ENCODE assay signal across 8 cellular contexts in genomic region chr7:128136215-128136597, GRCh38.
DNase-seq lines count a peak whose midpoint lies in the region; ATAC-seq and TF ChIP-seq lines count a peak whose summit lies in the region.

No MANE protein-coding gene starts in this region.

- WGBS in suprapubic skin, result 17% methylated on average over 16 of the region's 22 CpGs

- TF ChIP-seq POLR2A in suprapubic skin (IDR thresholded peaks at IDR 0.05), result no peak

- H3K4me3 Mint-ChIP-seq in activated naive CD4-positive, alpha-beta T cell treated with anti-CD3 and anti-CD28 coated beads, Interleukin-2, amount 10 ng/mL, durations not matched to agents 7 days and 5 days, result peak overlapping the region; percentile 68
- peak overlapping the region; percentile 65 for H3K4me3 Mint-ChIP-seq in activated CD8-positive, alpha-beta T cell treated with anti-CD3 and anti-CD28 coated beads for 36 hours

- H3K9ac ChIP-seq in iPS-20b (ENCODE audit: low read depth, low read length), result peak overlapping the region; percentile 50; the same call in 1 of the 2 replicates

- no peak overlapping the region for H3K27ac Mint-ChIP-seq in activated naive CD4-positive, alpha-beta T cell treated with anti-CD3 and anti-CD28 coated beads, Interleukin-2, amount 10 ng/mL, durations not matched to agents 7 days and 5 days
- no peak overlapping the region for H3K27ac Mint-ChIP-seq in activated CD8-positive, alpha-beta T cell treated with anti-CD3 and anti-CD28 coated beads for 36 hours

- no peaks in the 10 kb centered on the region for H3K9me3 Mint-ChIP-seq in activated naive CD4-positive, alpha-beta T cell treated with anti-CD3 and anti-CD28 coated beads, Interleukin-2, amount 10 ng/mL, durations not matched to agents 7 days and 5 days
- peaks cover 3% of the 10 kb centered on the region for H3K9me3 Mint-ChIP-seq in activated CD8-positive, alpha-beta T cell treated with anti-CD3 and anti-CD28 coated beads for 36 hours

- DNase-seq in activated naive CD4-positive, alpha-beta T cell treated with anti-CD3 and anti-CD28 coated beads, Interleukin-2, amount 10 ng/mL, durations not matched to agents 7 days and 5 days, result no peak
- DNase-seq in activated naive CD4-positive, alpha-beta T cell treated with Interleukin-2 at 50 U/mL for 16 hours, result no peak
- no peak for DNase-seq in activated CD8-positive, alpha-beta T cell treated with anti-CD3 and anti-CD28 coated beads for 36 hours
- DNase-seq in suprapubic skin (ENCODE audit: low spot score in 2 of 2), result no peak
- DNase-seq in occipital lobe (lab: John Stamatoyannopoulos, UW), result no peak
- DNase-seq in omental fat pad (ENCODE audit: low spot score), result no peak
- no peak for DNase-seq in HCEC 1CT

- H3K4me1 Mint-ChIP-seq in activated naive CD4-positive, alpha-beta T cell treated with anti-CD3 and anti-CD28 coated beads, Interleukin-2, amount 10 ng/mL, durations not matched to agents 7 days and 5 days, result peaks cover 14% of the 10 kb centered on the region
- peaks cover 16% of the 10 kb centered on the region for H3K4me1 Mint-ChIP-seq in activated CD8-positive, alpha-beta T cell treated with anti-CD3 and anti-CD28 coated beads for 36 hours (ENCODE audit: low read depth)

- ATAC-seq in activated CD8-positive, alpha-beta T cell treated with anti-CD3 and anti-CD28 coated beads for 36 hours, result peak; percentile 10
- no peak for ATAC-seq in omental fat pad (ENCODE audit: low FRiP score)

- H3K4me1 ChIP-seq in iPS-20b (ENCODE audit: insufficient read depth, low read length) (peaks cover 10% of the 10 kb centered on the region; the same call in 1 of the 2 replicates), suprapubic skin (peaks cover 19% of the 10 kb centered on the region)

- H3K36me3 ChIP-seq in iPS-20b (ENCODE audit: insufficient read depth, low read depth, low read length) (no peaks in the 10 kb centered on the region), suprapubic skin (no peaks in the 10 kb centered on the region)

- peaks cover 70% of the 10 kb centered on the region for H3K27me3 Mint-ChIP-seq in activated naive CD4-positive, alpha-beta T cell treated with anti-CD3 and anti-CD28 coated beads, Interleukin-2, amount 10 ng/mL, durations not matched to agents 7 days and 5 days
- peaks cover 19% of the 10 kb centered on the region for H3K27me3 Mint-ChIP-seq in activated CD8-positive, alpha-beta T cell treated with anti-CD3 and anti-CD28 coated beads for 36 hours

- CTCF ChIA-PET in activated naive CD4-positive, alpha-beta T cell treated with anti-CD3 and anti-CD28 coated beads, Interleukin-2, amount 10 ng/mL, durations not matched to agents 7 days and 5 days (lab: Charles Lee), result interaction anchor here (0.7 to 4.9 kb wide), 18 partner anchors 9 to 551 kb away, joined by 3 to 83 read pairs (median 4); no protein-coding TSS in a partner anchor
- CTCF ChIA-PET in activated CD8-positive, alpha-beta T cell treated with anti-CD3 and anti-CD28 coated beads for 36 hours (lab: Charles Lee), result interaction anchor here (0.9 to 5.4 kb wide), 32 partner anchors 9 to 632 kb away, joined by 3 to 92 read pairs (median 4); partner anchors contain the start of genes GCC1 and LRRC4

- no peak overlapping the region for H3K27ac ChIP-seq in iPS-20b (ENCODE audit: low read length)
- no peak overlapping the region for H3K27ac ChIP-seq in suprapubic skin

- no peak for TF ChIP-seq CTCF in activated CD8-positive, alpha-beta T cell treated with anti-CD3 and anti-CD28 coated beads for 36 hours (IDR thresholded peaks at IDR 0.05)
- TF ChIP-seq CTCF in suprapubic skin (IDR thresholded peaks at IDR 0.05) (no peak), omental fat pad (IDR thresholded peaks at IDR 0.05) (no peak)

- POLR2A ChIA-PET in activated CD8-positive, alpha-beta T cell treated with anti-CD3 and anti-CD28 coated beads for 36 hours (lab: Charles Lee), result interaction anchor here (1.2 kb wide), 1 partner anchor 36 kb away, joined by 4 read pairs; no protein-coding TSS in a partner anchor

- H3K4me3 ChIP-seq in iPS-20b (ENCODE audit: low read length) (peak overlapping the region; percentile 77), suprapubic skin (peak overlapping the region; percentile 58)

- H3K36me3 Mint-ChIP-seq in activated naive CD4-positive, alpha-beta T cell treated with anti-CD3 and anti-CD28 coated beads, Interleukin-2, amount 10 ng/mL, durations not matched to agents 7 days and 5 days, result peaks cover 4% of the 10 kb centered on the region
- no peaks in the 10 kb centered on the region for H3K36me3 Mint-ChIP-seq in activated CD8-positive, alpha-beta T cell treated with anti-CD3 and anti-CD28 coated beads for 36 hours (ENCODE audit: low read depth)

- intact Hi-C loops in activated CD8-positive, alpha-beta T cell treated with anti-CD3 and anti-CD28 coated beads for 36 hours (cut with micrococcal nuclease), result no loop called here

- H3K27me3 ChIP-seq in iPS-20b (ENCODE audit: insufficient read depth, low read length) (peaks cover 73% of the 10 kb centered on the region), suprapubic skin (peaks cover 68% of the 10 kb centered on the region)

- no peak for TF ChIP-seq EP300 in suprapubic skin (IDR thresholded peaks at IDR 0.05)

- H3K9me3 ChIP-seq in iPS-20b (ENCODE audit: insufficient read depth, low read depth, low read length) (no peaks in the 10 kb centered on the region; the same call in 1 of the 2 replicates), suprapubic skin (no peaks in the 10 kb centered on the region)
